13 cellular contexts compared by ENCODE assay signal in the genomic region with DNA sequence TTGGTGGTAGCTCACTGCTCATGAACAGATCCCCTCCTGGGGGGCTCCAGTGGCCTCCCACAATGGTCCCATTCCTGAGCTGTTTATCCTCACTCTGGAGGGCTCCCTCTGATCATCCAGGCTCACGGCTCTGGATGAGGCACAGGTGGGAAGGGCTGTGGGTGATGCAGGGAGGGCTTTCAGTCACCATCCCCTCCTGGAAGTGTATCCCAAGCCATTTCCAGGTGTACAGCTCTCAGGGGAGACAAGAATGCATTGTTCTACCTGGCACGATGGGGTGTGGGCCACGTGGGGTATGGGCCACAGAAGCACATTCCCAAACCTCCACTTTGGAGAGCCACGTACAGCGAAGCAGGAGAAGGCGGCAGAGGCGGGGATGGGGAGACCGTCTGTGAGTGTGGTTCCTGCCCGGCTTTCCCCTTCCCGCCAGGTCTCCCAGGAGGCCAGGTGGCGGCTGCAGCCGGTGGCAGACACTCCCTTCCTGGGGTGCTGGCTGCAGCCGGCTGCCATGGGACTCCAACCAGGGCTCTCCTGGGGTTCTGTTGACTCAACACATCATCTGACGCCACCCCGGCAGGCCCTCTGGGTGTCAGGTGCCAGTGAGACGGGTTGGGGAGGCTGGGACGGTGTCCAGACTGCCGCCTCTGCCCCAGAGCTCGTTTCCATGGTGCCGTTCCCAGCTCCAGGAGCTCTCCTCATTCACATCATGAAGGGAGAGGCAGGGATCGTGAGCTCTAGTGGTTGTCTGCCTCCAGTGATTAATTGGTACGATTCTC.
DNase-seq lines count a peak whose midpoint lies in the region; ATAC-seq, FAIRE-seq and TF ChIP-seq lines count a peak whose summit lies in the region.
"Had no signal": no experiment of that assay in that cellular context is flagged by ENCODE, and none has a peak within 500 bp of the region (broad histone marks: within the 10 kb centered on the region; RNA-seq: fewer than 3 reads in every experiment).

No MANE protein-coding gene starts in this region.

- H3K27ac ChIP-seq in H1 (ENCODE audit: low read depth, low read length) = no peak overlapping the region; the same call in 1 of the 2 replicates
- no peak overlapping the region for H3K27ac ChIP-seq in naive thymus-derived CD4-positive, alpha-beta T cell (ENCODE audit: low read depth, low read length)
- H3K27ac ChIP-seq: SK-N-MC had no signal

- peak overlapping the region; percentile 88 for H2BK12ac ChIP-seq in H1 (ENCODE audit: low read depth, low read length)

- peaks cover 0 to 16% (median 4%) of the 10 kb centered on the region in 4 experiments; a peak in 2 of 7 replicates for H3K4me1 ChIP-seq in H1 (replicated peaks in 1 of 4; ENCODE audit: control insufficient read depth in 3 of 4, insufficient read depth in 4 of 4, low read length in 3 of 4)
- H3K4me1 ChIP-seq in naive thymus-derived CD4-positive, alpha-beta T cell (ENCODE audit: control insufficient read depth in 2 of 2, insufficient read depth in 2 of 2, low read length in 2 of 2) = no peaks in the 10 kb centered on the region

- no peaks in the 10 kb centered on the region for H3K9me3 Mint-ChIP-seq in activated CD4-positive, alpha-beta T cell treated with anti-CD3 and anti-CD28 coated beads for 36 hours (ENCODE audit: low read depth)
- no peaks in the 10 kb centered on the region for H3K9me3 Mint-ChIP-seq in naive thymus-derived CD4-positive, alpha-beta T cell
- H3K9me3 Mint-ChIP-seq: dendritic cell treated with granulocyte-macrophage colony-stimulating factor and Interleukin-4, amounts not matched to agents 40 ng/mL and 50 ng/mL, for 4 days; stimulated activated effector memory CD8-positive, alpha-beta T cell treated with anti-CD3 and anti-CD28 coated beads, Interleukin-12 subunit alpha, Interleukin-12 subunit beta, amount 100 ng/mL, for 72 hours had no signal

- no peak for TF ChIP-seq CTCF in H1 (IDR thresholded peaks at IDR 0.05; ENCODE audit: control extremely low read depth in 1 of 3, insufficient read depth in 1 of 3, low read depth in 1 of 3, low read length in 3 of 3)

- POLR2A ChIA-PET in H1 (lab: Charles Lee; ENCODE audit: partially characterized antibody) = interaction anchor here (0.6 kb wide), 1 partner anchor 29 kb away, joined by 4 read pairs; no protein-coding TSS in a partner anchor
- POLR2A ChIA-PET in activated CD4-positive, alpha-beta T cell treated with anti-CD3 and anti-CD28 coated beads for 36 hours (lab: Charles Lee) = interaction anchor here (0.6 kb wide), 1 partner anchor 134 kb away, joined by 4 read pairs; no protein-coding TSS in a partner anchor
- POLR2A ChIA-PET in naive thymus-derived CD4-positive, alpha-beta T cell (lab: Charles Lee) = no interaction called here

- no peak overlapping the region for H4K91ac ChIP-seq in H1 (replicated peaks; ENCODE audit: insufficient read length, low read length)

- no peaks in the 10 kb centered on the region for H3K23me2 ChIP-seq in H1 (ENCODE audit: low read depth, low read length)

- H2BK120ac ChIP-seq in H1 (replicated peaks; ENCODE audit: low read depth, low read length) = no peak overlapping the region

- no peak for TF ChIP-seq POLR2A in H1 (IDR thresholded peaks at IDR 0.05; ENCODE audit: control extremely low read depth in 1 of 2, low read depth in 2 of 2, low read length in 2 of 2)

- H3K18ac ChIP-seq in H1 (ENCODE audit: extremely low read depth, low read length) = no peak overlapping the region

- no peak for TF ChIP-seq EP300 in H1 (IDR thresholded peaks at IDR 0.05; ENCODE audit: borderline replicate concordance in 1 of 2, low read depth in 2 of 2, low read length in 2 of 2)

- H3K27me3 Mint-ChIP-seq in activated CD4-positive, alpha-beta T cell treated with anti-CD3 and anti-CD28 coated beads for 36 hours = no peaks in the 10 kb centered on the region
- H3K27me3 Mint-ChIP-seq in naive thymus-derived CD4-positive, alpha-beta T cell = no peaks in the 10 kb centered on the region
- H3K27me3 Mint-ChIP-seq: dendritic cell treated with granulocyte-macrophage colony-stimulating factor and Interleukin-4, amounts not matched to agents 40 ng/mL and 50 ng/mL, for 4 days had no signal

- no peak overlapping the region for H3K56ac ChIP-seq in H1 (replicated peaks; ENCODE audit: insufficient read length, low read depth, low read length)

- H3K27me3 ChIP-seq in H1 (replicated peaks in 1 of 4; ENCODE audit: control insufficient read depth in 3 of 4, extremely low read depth in 1 of 4, insufficient read depth in 3 of 4, low read length in 3 of 4) = peaks cover 0 to 3% (median 0%) of the 10 kb centered on the region in 4 experiments; a peak in 1 of 7 replicates
- H3K27me3 ChIP-seq in naive thymus-derived CD4-positive, alpha-beta T cell (ENCODE audit: control insufficient read depth in 2 of 2, insufficient read depth in 2 of 2, low read length in 2 of 2) = no peaks in the 10 kb centered on the region

- no peaks in the 10 kb centered on the region for H3K36me3 Mint-ChIP-seq in activated CD4-positive, alpha-beta T cell treated with anti-CD3 and anti-CD28 coated beads for 36 hours (ENCODE audit: low read depth)
- H3K36me3 Mint-ChIP-seq in naive thymus-derived CD4-positive, alpha-beta T cell = peaks cover 0 to 8% (median 0%) of the 10 kb centered on the region in 5 donors
- H3K36me3 Mint-ChIP-seq: stimulated activated effector memory CD8-positive, alpha-beta T cell treated with anti-CD3 and anti-CD28 coated beads, Interleukin-12 subunit alpha, Interleukin-12 subunit beta, amount 100 ng/mL, for 72 hours had no signal

- H2BK15ac ChIP-seq in H1 (ENCODE audit: low read length) = peak overlapping the region; percentile 92; the same call in 1 of the 2 replicates

- no peak overlapping the region for H4K5ac ChIP-seq in H1 (ENCODE audit: insufficient read length, low read depth, low read length)

- 90% methylated on average over 15 of the region's 22 CpGs; no CpG with 5 or more reads in 1 of the 2 experiments for WGBS in H1 (ENCODE audit: extremely low coverage in 1 of 2, insufficient coverage in 1 of 2, insufficient read length in 1 of 2, insufficient replicate concordance in 2 of 2, low coverage in 1 of 2, low lambda C conversion rate in 2 of 2, missing lambda C conversion rate in 1 of 2), 2 experiments

- no peak overlapping the region for H3K14ac ChIP-seq in H1 (ENCODE audit: insufficient read length)

- no peaks in the 10 kb centered on the region for H4K20me1 ChIP-seq in H1 (replicated peaks in 1 of 2; ENCODE audit: control insufficient read depth in 1 of 2, insufficient read depth in 2 of 2, low read length in 2 of 2)

- H2BK20ac ChIP-seq in H1 (ENCODE audit: low read length) = peak overlapping the region; percentile 48; the same call in 1 of the 2 replicates

- no peaks in the 10 kb centered on the region for H3K4me1 Mint-ChIP-seq in activated CD4-positive, alpha-beta T cell treated with anti-CD3 and anti-CD28 coated beads for 36 hours
- peaks cover 0 to 5% (median 3%) of the 10 kb centered on the region in 7 donors for H3K4me1 Mint-ChIP-seq in naive thymus-derived CD4-positive, alpha-beta T cell
- H3K4me1 Mint-ChIP-seq: stimulated activated effector memory CD8-positive, alpha-beta T cell treated with anti-CD3 and anti-CD28 coated beads, Interleukin-12 subunit alpha, Interleukin-12 subunit beta, amount 100 ng/mL, for 72 hours had no signal

- no peak overlapping the region for H3K9ac ChIP-seq in H1 (replicated peaks in 1 of 4; ENCODE audit: extremely low read depth in 1 of 4, low read depth in 3 of 4, low read length in 3 of 4)

- no peak overlapping the region for H3K4me3 ChIP-seq in H1 (ENCODE audit: extremely low read depth in 1 of 4, insufficient read depth in 2 of 4, low read depth in 3 of 4, low read length in 4 of 4)
- H3K4me3 ChIP-seq in naive thymus-derived CD4-positive, alpha-beta T cell (ENCODE audit: low read length) = no peak overlapping the region
- H3K4me3 ChIP-seq: SK-N-MC had no signal

- no peak overlapping the region; the same call in 1 of the 2 replicates for H4K8ac ChIP-seq in H1 (ENCODE audit: extremely low read depth, insufficient read depth, low read length)

- no peak for TF ChIP-seq RAD21 in H1 (IDR thresholded peaks at IDR 0.05 in 1 of 2, conservative IDR thresholded peaks at IDR 0.05 in 1 of 2; ENCODE audit: low read depth in 2 of 2, low read length in 2 of 2)

- peak overlapping the region; percentile 90; the same call in 1 of the 2 replicates for H2AK5ac ChIP-seq in H1 (ENCODE audit: low read depth, low read length)

- H2BK5ac ChIP-seq in H1 (ENCODE audit: low read depth, low read length) = no peak overlapping the region; the same call in 1 of the 2 replicates

- H3K4ac ChIP-seq in H1 (replicated peaks; ENCODE audit: insufficient read length, low read depth, low read length) = no peak overlapping the region

- H3K4me2 ChIP-seq in H1 (ENCODE audit: insufficient read depth in 1 of 2, low read depth in 2 of 2, low read length in 2 of 2) = no peak overlapping the region

- no peak overlapping the region for H3K27ac Mint-ChIP-seq in activated CD4-positive, alpha-beta T cell treated with anti-CD3 and anti-CD28 coated beads for 36 hours
- H3K27ac Mint-ChIP-seq in naive thymus-derived CD4-positive, alpha-beta T cell = no peak overlapping the region
- H3K27ac Mint-ChIP-seq: dendritic cell treated with granulocyte-macrophage colony-stimulating factor and Interleukin-4, amounts not matched to agents 40 ng/mL and 50 ng/mL, for 4 days; stimulated activated effector memory CD8-positive, alpha-beta T cell treated with anti-CD3 and anti-CD28 coated beads, Interleukin-12 subunit alpha, Interleukin-12 subunit beta, amount 100 ng/mL, for 72 hours had no signal

- no peaks in the 10 kb centered on the region for H3K9me3 ChIP-seq in H1 (ENCODE audit: insufficient read depth in 2 of 2, low read depth in 1 of 2, low read length in 1 of 2)
- no peaks in the 10 kb centered on the region for H3K9me3 ChIP-seq in naive thymus-derived CD4-positive, alpha-beta T cell (ENCODE audit: control insufficient read depth in 2 of 3, low read length in 3 of 3)

- no peaks in the 10 kb centered on the region for H3K36me3 ChIP-seq in H1 (ENCODE audit: control insufficient read depth in 2 of 4, insufficient read depth in 4 of 4, low read length in 3 of 4)
- peaks cover 0 to 7% (median 0%) of the 10 kb centered on the region in 3 experiments for H3K36me3 ChIP-seq in naive thymus-derived CD4-positive, alpha-beta T cell (ENCODE audit: control insufficient read depth in 2 of 3, insufficient read depth in 3 of 3, low read length in 3 of 3)

- CTCF ChIA-PET in H1 (lab: Charles Lee; ENCODE audit: partially characterized antibody) = interaction anchor here (1.1 to 2.5 kb wide), 8 partner anchors 8 to 93 kb away, joined by 3 to 10 read pairs (median 5); no protein-coding TSS in a partner anchor
- CTCF ChIA-PET in activated CD4-positive, alpha-beta T cell treated with anti-CD3 and anti-CD28 coated beads for 36 hours (lab: Charles Lee) = interaction anchor here (0.7 kb wide), 1 partner anchor 335 kb away, joined by 3 read pairs; no protein-coding TSS in a partner anchor
- CTCF ChIA-PET in naive thymus-derived CD4-positive, alpha-beta T cell (lab: Charles Lee) = no interaction called here

- DNase-seq in DMS153 (lab: John Stamatoyannopoulos, UW) (peak; percentile 87), NCI-H2171 (lab: John Stamatoyannopoulos, UW) (peak; percentile 78), H1 (ENCODE audit: low read depth in 1 of 2, low spot score in 2 of 2) (no peak), midbrain (lab: John Stamatoyannopoulos, UW) (peak; percentile 51)
- no peak for DNase-seq in activated CD4-positive, alpha-beta T cell treated with anti-CD3 and anti-CD28 coated beads for 36 hours
- no peak for DNase-seq in naive thymus-derived CD4-positive, alpha-beta T cell
- DNase-seq: activated CD8-positive, alpha-beta memory T cell treated with anti-CD3 and anti-CD28 coated beads, Interleukin-2, amount 50 U/mL, for 4 hours had no signal

- intact Hi-C loops in activated CD4-positive, alpha-beta T cell treated with anti-CD3 and anti-CD28 coated beads for 36 hours (cut with DNase I, micrococcal nuclease) = no loop called here
- intact Hi-C loops in naive thymus-derived CD4-positive, alpha-beta T cell (cut with micrococcal nuclease) = no loop called here

- ATAC-seq in GM18502 (IDR thresholded peaks at IDR 0.05; ENCODE audit: poor library complexity, unreplicated experiment) = no peak
- no peak for ATAC-seq in activated CD4-positive, alpha-beta T cell treated with anti-CD3 and anti-CD28 coated beads for 36 hours
- ATAC-seq in naive thymus-derived CD4-positive, alpha-beta T cell = no peak
- no peak for ATAC-seq in GM19324 (IDR thresholded peaks at IDR 0.05; ENCODE audit: low FRiP score, unreplicated experiment)
- ATAC-seq: stimulated activated effector memory CD8-positive, alpha-beta T cell treated with anti-CD3 and anti-CD28 coated beads, Interleukin-12 subunit alpha, Interleukin-12 subunit beta, amount 100 ng/mL, for 72 hours had no signal

- H3K4me3 Mint-ChIP-seq in activated CD4-positive, alpha-beta T cell treated with anti-CD3 and anti-CD28 coated beads for 36 hours = no peak overlapping the region
- no peak overlapping the region for H3K4me3 Mint-ChIP-seq in naive thymus-derived CD4-positive, alpha-beta T cell
- H3K4me3 Mint-ChIP-seq: dendritic cell treated with granulocyte-macrophage colony-stimulating factor and Interleukin-4, amounts not matched to agents 40 ng/mL and 50 ng/mL, for 4 days; stimulated activated effector memory CD8-positive, alpha-beta T cell treated with anti-CD3 and anti-CD28 coated beads, Interleukin-12 subunit alpha, Interleukin-12 subunit beta, amount 100 ng/mL, for 72 hours had no signal

- no peaks in the 10 kb centered on the region for H3K79me2 ChIP-seq in H1 (ENCODE audit: control insufficient read depth in 1 of 2, insufficient read depth in 2 of 2, low read length in 2 of 2)

- no peak for FAIRE-seq in H1 (lab: Jason Lieb, UNC)
- FAIRE-seq: GM18507 had no signal

- H3K23ac ChIP-seq in H1 (ENCODE audit: insufficient read length) = no peak overlapping the region

- no peaks in the 10 kb centered on the region for H3K79me1 ChIP-seq in H1 (ENCODE audit: low read depth, low read length)

- H2AFZ ChIP-seq in H1 (ENCODE audit: low read length) = no peak overlapping the region

Comparison
In these comparisons a context has a peak if more than half of its experiments do, and no peak if none do; other contexts are left out.
1. DNase-seq: peak in DMS153 (single experiment), NCI-H2171 (single experiment) and midbrain (single experiment); none in H1 (0 of 2), activated CD4-positive, alpha-beta T cell treated with anti-CD3 and anti-CD28 coated beads for 36 hours (single experiment) and naive thymus-derived CD4-positive, alpha-beta T cell (0 of 9).